ENCODE assay signal across 6 cellular contexts in genomic region chr11:118998388-118998717, GRCh38.
DNase-seq lines count a peak whose midpoint lies in the region; ATAC-seq and TF ChIP-seq lines count a peak whose summit lies in the region.

No MANE protein-coding gene starts in this region.

- ATAC-seq in GM21619 (IDR thresholded peaks at IDR 0.05; ENCODE audit: unreplicated experiment) (peak; percentile 10), SK-N-SH treated with all-trans-retinoic acid at 6 μM for 48 hours (peak; percentile 55)

- DNase-seq in islet precursor cell (peak; percentile 60), NK-92 (lab: John Stamatoyannopoulos, UW; ENCODE audit: unreplicated experiment) (no peak), NCI-H446 (lab: John Stamatoyannopoulos, UW) (no peak), superior temporal gyrus (ENCODE audit: extremely low spot score) (no peak)

TF ChIP-seq in SK-N-SH treated with all-trans-retinoic acid at 6 μM for 48 hours, 23 proteins besides CTCF, POLR2A, EP300 and RAD21:
- TF ChIP-seq ESRRG (CRISPR knock-in tag; IDR thresholded peaks at IDR 0.05) (no peak), ZNF8 (CRISPR knock-in tag; IDR thresholded peaks at IDR 0.05) (no peak), CSDC2 (CRISPR knock-in tag; IDR thresholded peaks at IDR 0.05) (no peak), GLIS3 (CRISPR knock-in tag; IDR thresholded peaks at IDR 0.05) (no peak), ZFP30 (CRISPR knock-in tag; IDR thresholded peaks at IDR 0.05) (no peak), PPARA (CRISPR knock-in tag; IDR thresholded peaks at IDR 0.05; ENCODE audit: borderline replicate concordance) (no peak), PATZ1 (CRISPR knock-in tag; IDR thresholded peaks at IDR 0.05; ENCODE audit: borderline replicate concordance) (no peak)
- TF ChIP-seq, protein P1, sequence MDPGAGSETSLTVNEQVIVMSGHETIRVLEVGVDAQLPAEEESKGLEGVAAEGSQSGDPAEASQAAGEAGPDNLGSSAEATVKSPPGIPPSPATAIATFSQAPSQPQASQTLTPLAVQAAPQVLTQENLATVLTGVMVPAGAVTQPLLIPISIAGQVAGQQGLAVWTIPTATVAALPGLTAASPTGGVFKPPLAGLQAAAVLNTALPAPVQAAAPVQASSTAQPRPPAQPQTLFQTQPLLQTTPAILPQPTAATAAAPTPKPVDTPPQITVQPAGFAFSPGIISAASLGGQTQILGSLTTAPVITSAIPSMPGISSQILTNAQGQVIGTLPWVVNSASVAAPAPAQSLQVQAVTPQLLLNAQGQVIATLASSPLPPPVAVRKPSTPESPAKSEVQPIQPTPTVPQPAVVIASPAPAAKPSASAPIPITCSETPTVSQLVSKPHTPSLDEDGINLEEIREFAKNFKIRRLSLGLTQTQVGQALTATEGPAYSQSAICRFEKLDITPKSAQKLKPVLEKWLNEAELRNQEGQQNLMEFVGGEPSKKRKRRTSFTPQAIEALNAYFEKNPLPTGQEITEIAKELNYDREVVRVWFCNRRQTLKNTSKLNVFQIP (CRISPR knock-in tag; IDR thresholded peaks at IDR 0.05; ENCODE audit: borderline replicate concordance, low read depth) = no peak
